ENCODE assay signal across 2 cellular contexts in the genomic region with DNA sequence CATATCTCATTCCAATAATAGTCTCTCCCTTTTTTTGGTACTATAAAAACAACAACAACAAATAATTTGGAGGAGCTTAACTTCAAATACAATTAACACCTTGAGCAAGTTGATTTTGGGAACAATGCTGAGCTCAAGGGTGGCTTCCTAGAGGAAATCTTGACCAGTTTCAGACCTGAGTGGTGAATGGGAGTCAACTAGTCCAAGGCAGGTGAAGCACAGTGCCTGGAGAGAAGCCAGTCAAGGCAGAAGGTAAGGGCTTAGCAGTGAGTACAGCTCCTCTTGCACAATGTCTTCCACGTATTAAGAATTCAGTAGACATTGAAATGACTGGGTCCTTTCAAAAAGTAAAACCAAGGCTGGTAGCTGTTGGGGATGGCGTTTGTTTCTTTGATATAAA.
TF ChIP-seq lines count a peak whose summit lies in the region.

No MANE protein-coding gene starts in this region.

TF ChIP-seq in SK-N-SH, 30 proteins besides CTCF, POLR2A, EP300 and RAD21 (continued from another document):
- TF ChIP-seq SIN3A (IDR thresholded peaks at IDR 0.05; ENCODE audit: borderline replicate concordance, low read depth, low read length) (no peak), YY1 (IDR thresholded peaks at IDR 0.05; ENCODE audit: low read depth) (no peak), RFX5 (IDR thresholded peaks at IDR 0.05; ENCODE audit: low read length) (no peak), SMC3 (IDR thresholded peaks at IDR 0.05; ENCODE audit: low read depth, low read length) (no peak), MXI1 (IDR thresholded peaks at IDR 0.05; ENCODE audit: low read depth, low read length) (no peak)
- TF ChIP-seq, protein P1, sequence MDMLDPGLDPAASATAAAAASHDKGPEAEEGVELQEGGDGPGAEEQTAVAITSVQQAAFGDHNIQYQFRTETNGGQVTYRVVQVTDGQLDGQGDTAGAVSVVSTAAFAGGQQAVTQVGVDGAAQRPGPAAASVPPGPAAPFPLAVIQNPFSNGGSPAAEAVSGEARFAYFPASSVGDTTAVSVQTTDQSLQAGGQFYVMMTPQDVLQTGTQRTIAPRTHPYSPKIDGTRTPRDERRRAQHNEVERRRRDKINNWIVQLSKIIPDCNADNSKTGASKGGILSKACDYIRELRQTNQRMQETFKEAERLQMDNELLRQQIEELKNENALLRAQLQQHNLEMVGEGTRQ (IDR thresholded peaks at IDR 0.05; ENCODE audit: borderline replicate concordance, low read depth, low read length) = no peak
- TF ChIP-seq, protein P2, sequence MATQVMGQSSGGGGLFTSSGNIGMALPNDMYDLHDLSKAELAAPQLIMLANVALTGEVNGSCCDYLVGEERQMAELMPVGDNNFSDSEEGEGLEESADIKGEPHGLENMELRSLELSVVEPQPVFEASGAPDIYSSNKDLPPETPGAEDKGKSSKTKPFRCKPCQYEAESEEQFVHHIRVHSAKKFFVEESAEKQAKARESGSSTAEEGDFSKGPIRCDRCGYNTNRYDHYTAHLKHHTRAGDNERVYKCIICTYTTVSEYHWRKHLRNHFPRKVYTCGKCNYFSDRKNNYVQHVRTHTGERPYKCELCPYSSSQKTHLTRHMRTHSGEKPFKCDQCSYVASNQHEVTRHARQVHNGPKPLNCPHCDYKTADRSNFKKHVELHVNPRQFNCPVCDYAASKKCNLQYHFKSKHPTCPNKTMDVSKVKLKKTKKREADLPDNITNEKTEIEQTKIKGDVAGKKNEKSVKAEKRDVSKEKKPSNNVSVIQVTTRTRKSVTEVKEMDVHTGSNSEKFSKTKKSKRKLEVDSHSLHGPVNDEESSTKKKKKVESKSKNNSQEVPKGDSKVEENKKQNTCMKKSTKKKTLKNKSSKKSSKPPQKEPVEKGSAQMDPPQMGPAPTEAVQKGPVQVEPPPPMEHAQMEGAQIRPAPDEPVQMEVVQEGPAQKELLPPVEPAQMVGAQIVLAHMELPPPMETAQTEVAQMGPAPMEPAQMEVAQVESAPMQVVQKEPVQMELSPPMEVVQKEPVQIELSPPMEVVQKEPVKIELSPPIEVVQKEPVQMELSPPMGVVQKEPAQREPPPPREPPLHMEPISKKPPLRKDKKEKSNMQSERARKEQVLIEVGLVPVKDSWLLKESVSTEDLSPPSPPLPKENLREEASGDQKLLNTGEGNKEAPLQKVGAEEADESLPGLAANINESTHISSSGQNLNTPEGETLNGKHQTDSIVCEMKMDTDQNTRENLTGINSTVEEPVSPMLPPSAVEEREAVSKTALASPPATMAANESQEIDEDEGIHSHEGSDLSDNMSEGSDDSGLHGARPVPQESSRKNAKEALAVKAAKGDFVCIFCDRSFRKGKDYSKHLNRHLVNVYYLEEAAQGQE (IDR thresholded peaks at IDR 0.05; ENCODE audit: low read depth, low read length) = no peak
- TF ChIP-seq, protein P3, sequence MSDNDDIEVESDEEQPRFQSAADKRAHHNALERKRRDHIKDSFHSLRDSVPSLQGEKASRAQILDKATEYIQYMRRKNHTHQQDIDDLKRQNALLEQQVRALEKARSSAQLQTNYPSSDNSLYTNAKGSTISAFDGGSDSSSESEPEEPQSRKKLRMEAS (IDR thresholded peaks at IDR 0.05; ENCODE audit: low read depth) = no peak

TF ChIP-seq in SK-N-SH treated with all-trans-retinoic acid at 6 μM for 48 hours, 23 proteins besides CTCF, POLR2A, EP300 and RAD21 (continued from another document):
- TF ChIP-seq, protein P4, sequence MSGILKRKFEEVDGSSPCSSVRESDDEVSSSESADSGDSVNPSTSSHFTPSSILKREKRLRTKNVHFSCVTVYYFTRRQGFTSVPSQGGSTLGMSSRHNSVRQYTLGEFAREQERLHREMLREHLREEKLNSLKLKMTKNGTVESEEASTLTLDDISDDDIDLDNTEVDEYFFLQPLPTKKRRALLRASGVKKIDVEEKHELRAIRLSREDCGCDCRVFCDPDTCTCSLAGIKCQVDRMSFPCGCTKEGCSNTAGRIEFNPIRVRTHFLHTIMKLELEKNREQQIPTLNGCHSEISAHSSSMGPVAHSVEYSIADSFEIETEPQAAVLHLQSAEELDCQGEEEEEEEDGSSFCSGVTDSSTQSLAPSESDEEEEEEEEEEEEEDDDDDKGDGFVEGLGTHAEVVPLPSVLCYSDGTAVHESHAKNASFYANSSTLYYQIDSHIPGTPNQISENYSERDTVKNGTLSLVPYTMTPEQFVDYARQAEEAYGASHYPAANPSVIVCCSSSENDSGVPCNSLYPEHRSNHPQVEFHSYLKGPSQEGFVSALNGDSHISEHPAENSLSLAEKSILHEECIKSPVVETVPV (CRISPR knock-in tag; IDR thresholded peaks at IDR 0.05) = no peak
- TF ChIP-seq TCF4 (CRISPR knock-in tag; IDR thresholded peaks at IDR 0.05; ENCODE audit: borderline replicate concordance) (no peak), RARB (CRISPR knock-in tag; IDR thresholded peaks at IDR 0.05) (no peak), ZNF565 (CRISPR knock-in tag; conservative IDR thresholded peaks at IDR 0.05; ENCODE audit: low read depth) (no peak), BACH2 (CRISPR knock-in tag; IDR thresholded peaks at IDR 0.05; ENCODE audit: borderline replicate concordance) (no peak), ZFP3 (CRISPR knock-in tag; IDR thresholded peaks at IDR 0.05) (no peak), SNAI2 (CRISPR knock-in tag; IDR thresholded peaks at IDR 0.05) (no peak), ISL1 (CRISPR knock-in tag; IDR thresholded peaks at IDR 0.05) (no peak), ZNF70 (CRISPR knock-in tag; IDR thresholded peaks at IDR 0.05) (no peak), PPARA (CRISPR knock-in tag; IDR thresholded peaks at IDR 0.05; ENCODE audit: borderline replicate concordance) (no peak), TOX (CRISPR knock-in tag; IDR thresholded peaks at IDR 0.05; ENCODE audit: borderline replicate concordance) (no peak), ZC3H10 (CRISPR knock-in tag; IDR thresholded peaks at IDR 0.05) (no peak)
